Comparison of ENCODE assay signal across 9 cellular contexts in genomic region chr14:95496111-95496681, GRCh38. TPM values are rescaled to one million over a fixed set of nuclear protein-coding genes. Genes with fewer than 3 reads are reported as not detected.
A peak's percentile ranks its signal among the peaks of the same experiment; 100 is the strongest.
DNase-seq lines count a peak whose midpoint lies in the region; ATAC-seq and TF ChIP-seq lines count a peak whose summit lies in the region.
"Had no signal": no experiment of that assay in that cellular context is flagged by ENCODE, and none has a peak within 500 bp of the region (broad histone marks: within the 10 kb centered on the region; RNA-seq: fewer than 3 reads in every experiment).

No MANE protein-coding gene starts in this region.

- H3K79me2 ChIP-seq in OCI-LY7 (ENCODE audit: insufficient read depth, low read depth, low read length): no peaks in the 10 kb centered on the region
- H3K79me2 ChIP-seq in hepatocyte: no peaks in the 10 kb centered on the region

- ATAC-seq in heart right ventricle: peak in 2 of 8 donors; percentile 4 to 15

- H3K27ac ChIP-seq in heart right ventricle: peak overlapping the region in 8 of 10 donors; percentile 2 to 82 (median 48)
- H3K27ac ChIP-seq in OCI-LY7 (ENCODE audit: low read depth, low read length, poor library complexity, severe bottlenecking): peak overlapping the region; percentile 68
- peak overlapping the region; percentile 50 for H3K27ac ChIP-seq in hepatocyte
- peak overlapping the region; percentile 74 for H3K27ac ChIP-seq in vagina

- H3K4me1 ChIP-seq in heart right ventricle: peaks cover 13 to 72% (median 54%) of the 10 kb centered on the region in 9 donors
- H3K4me1 ChIP-seq in OCI-LY7 (ENCODE audit: insufficient read depth, low read length, poor library complexity, severe bottlenecking): peaks cover 57% of the 10 kb centered on the region
- peaks cover 39% of the 10 kb centered on the region for H3K4me1 ChIP-seq in hepatocyte (ENCODE audit: insufficient read depth)
- peaks cover 69% of the 10 kb centered on the region for H3K4me1 ChIP-seq in vagina

- no peak for TF ChIP-seq POLR2A in vagina (IDR thresholded peaks at IDR 0.05)

- H3K9me2 ChIP-seq in OCI-LY7 (ENCODE audit: insufficient read depth, low read length): no peaks in the 10 kb centered on the region
- H3K9me2 ChIP-seq in hepatocyte (replicated peaks; ENCODE audit: insufficient read depth): no peaks in the 10 kb centered on the region

- BruUV-seq in OCI-LY7 (replicated peaks; lab: Mats Ljungman, UMichigan): no TSS peak

- H4K20me1 ChIP-seq in OCI-LY7 (ENCODE audit: insufficient read depth, low read length): no peaks in the 10 kb centered on the region
- H4K20me1 ChIP-seq in hepatocyte (ENCODE audit: insufficient read depth, poor library complexity, severe bottlenecking): no peaks in the 10 kb centered on the region

- H3K27me3 ChIP-seq in heart right ventricle (no peaks in the 10 kb centered on the region), hepatocyte (no peaks in the 10 kb centered on the region), vagina (no peaks in the 10 kb centered on the region)

- DNase-seq in heart right ventricle: no peak
- DNase-seq in cardiac septum (ENCODE audit: low spot score): no peak
- no peak for DNase-seq in OCI-LY7 (ENCODE audit: low spot score)
- DNase-seq in hepatocyte (ENCODE audit: low spot score): no peak
- DNase-seq in vagina (ENCODE audit: extremely low spot score in 2 of 2): no peak
- no peak for DNase-seq in DMS 273 (lab: John Stamatoyannopoulos, UW; ENCODE audit: unreplicated experiment)
- DNase-seq in superior temporal gyrus (ENCODE audit: extremely low spot score): no peak
- DNase-seq in NCI-H524 treated with DMSO at 0.1 percent for 48 hours (lab: John Stamatoyannopoulos, UW): no peak
- DNase-seq: small intestine had no signal

- intact Hi-C loops in heart right ventricle (cut with DNase I): no loop called here
- intact Hi-C loops in cardiac septum (cut with DNase I): no loop called here
- intact Hi-C loops in OCI-LY7 (cut with micrococcal nuclease; ENCODE audit: unreplicated experiment): loop anchor here (2.0 kb wide), 2 partner anchors 33 to 53 kb away; no protein-coding TSS in a partner anchor
- intact Hi-C loops in vagina (cut with DNase I): no loop called here

- 58 to 66% methylated on average over 4 of the region's 4 CpGs for WGBS in heart right ventricle, 2 donors
- WGBS in hepatocyte (ENCODE audit: low lambda C conversion rate, missing lambda C conversion rate): 22% methylated on average over 4 of the region's 4 CpGs

- CTCF ChIA-PET in OCI-LY7 (lab: Charles Lee; ENCODE audit: unreplicated experiment): interaction anchor here (0.7 to 1.5 kb wide), 2 partner anchors 13 to 44 kb away, joined by 3 to 6 read pairs; no protein-coding TSS in a partner anchor

- POLR2A ChIA-PET in OCI-LY7 (lab: Charles Lee): interaction anchor here (0.8 to 2.2 kb wide), 15 partner anchors 9 to 58 kb away, joined by 3 to 17 read pairs (median 5); partner anchors contain the start of gene SYNE3

- H2AFZ ChIP-seq in OCI-LY7 (ENCODE audit: low read length) (peak overlapping the region; percentile 38; the same call in 1 of the 2 replicates), hepatocyte (no peak overlapping the region)

- TF ChIP-seq CTCF in heart right ventricle (IDR thresholded peaks at IDR 0.05): no peak
- no peak for TF ChIP-seq CTCF in OCI-LY7 (conservative IDR thresholded peaks at IDR 0.05; ENCODE audit: low read length)
- no peak for TF ChIP-seq CTCF in hepatocyte (IDR thresholded peaks at IDR 0.05; ENCODE audit: poor library complexity)
- TF ChIP-seq CTCF in vagina (IDR thresholded peaks at IDR 0.05): no peak

- H3K4me2 ChIP-seq in OCI-LY7 (ENCODE audit: low read length): peak overlapping the region; percentile 39
- H3K4me2 ChIP-seq in hepatocyte: peak overlapping the region; percentile 44

- H3K9me3 ChIP-seq in heart right ventricle: peaks cover 0 to 6% (median 0%) of the 10 kb centered on the region in 11 donors
- peaks cover 10% of the 10 kb centered on the region; the same call in 1 of the 2 replicates for H3K9me3 ChIP-seq in OCI-LY7 (ENCODE audit: low read length)
- H3K9me3 ChIP-seq in hepatocyte (ENCODE audit: low read depth): no peaks in the 10 kb centered on the region
- H3K9me3 ChIP-seq in vagina: no peaks in the 10 kb centered on the region

- H3K4me3 ChIP-seq in heart right ventricle (no peak overlapping the region), OCI-LY7 (ENCODE audit: low read depth, low read length, poor library complexity, severe bottlenecking) (peak overlapping the region; percentile 1), hepatocyte (no peak overlapping the region), vagina (no peak overlapping the region)

- H3K36me3 ChIP-seq in heart right ventricle (peaks cover 0 to 6% (median 0%) of the 10 kb centered on the region in 9 donors), OCI-LY7 (ENCODE audit: insufficient read depth, low read length) (peaks cover 9% of the 10 kb centered on the region; the same call in 1 of the 2 replicates), hepatocyte (replicated peaks; ENCODE audit: insufficient read depth, low read depth) (no peaks in the 10 kb centered on the region), vagina (no peaks in the 10 kb centered on the region)

RNA-seq across cellular contexts. Expression of gene SYNE3, which starts 20.3 kb away (rescaled TPM):
- total RNA-seq in heart right ventricle (10 to 100 TPM in 5 of 10 donors, 1 to 10 TPM in 5; 4.8 to 15.4 (median 10.4) TPM), cardiac septum (12.4 TPM), OCI-LY7 (2022) (4.1 and 4.5 TPM in 2 replicates), hepatocyte (2.0 and 2.4 TPM in 2 replicates), vagina (27.0 TPM)
- polyA plus RNA-seq in heart right ventricle (1 to 10 TPM; 1.5 to 5.3 TPM), hepatocyte (0.16 and 1.3 TPM in 2 replicates)
- 0.26 and 0.60 TPM in 2 replicates for total RNA-seq in OCI-LY7 (2014; rRNA removed; shearing (Covaris generic))

RNA-seq across cellular contexts. Expression of gene GLRX5, which starts 38.7 kb away (rescaled TPM):
- total RNA-seq in heart right ventricle: 100 to 1,000 TPM in 2 of 10 donors, 10 to 100 TPM in 8; 69.9 to 121 (median 91.8) TPM
- polyA plus RNA-seq in heart right ventricle: 10 to 100 TPM; 49.8 to 66.6 TPM
- total RNA-seq in cardiac septum: 61.8 TPM
- total RNA-seq in OCI-LY7 (2014; rRNA removed; shearing (Covaris generic)): 59.6 and 68.2 TPM in 2 replicates
- 78.4 and 82.6 TPM in 2 replicates for total RNA-seq in OCI-LY7 (2022)
- 50.0 and 63.5 TPM in 2 replicates for total RNA-seq in hepatocyte
- polyA plus RNA-seq in hepatocyte: 94.5 and 105 TPM in 2 replicates
- total RNA-seq in vagina: 20.4 TPM
